In genomic region chr2:27721335-27721734, GRCh38 we compare ENCODE assay signal across 2 cellular contexts.
TF ChIP-seq lines count a peak whose summit lies in the region.

No MANE protein-coding gene starts in this region.

TF ChIP-seq in SK-N-SH treated with all-trans-retinoic acid at 6 μM for 48 hours, 23 proteins besides CTCF, POLR2A, EP300 and RAD21:
- TF ChIP-seq ZNF565 (CRISPR knock-in tag; conservative IDR thresholded peaks at IDR 0.05; ENCODE audit: low read depth) = no peak
- no peak for TF ChIP-seq TSHZ2 (CRISPR knock-in tag; IDR thresholded peaks at IDR 0.05)
- no peak for TF ChIP-seq RARB (CRISPR knock-in tag; IDR thresholded peaks at IDR 0.05)
- no peak for TF ChIP-seq ZNF70 (CRISPR knock-in tag; IDR thresholded peaks at IDR 0.05)
- no peak for TF ChIP-seq PPARA (CRISPR knock-in tag; IDR thresholded peaks at IDR 0.05; ENCODE audit: borderline replicate concordance)
- TF ChIP-seq CSRNP3 (CRISPR knock-in tag; IDR thresholded peaks at IDR 0.05) = no peak
- TF ChIP-seq TCF4 (CRISPR knock-in tag; IDR thresholded peaks at IDR 0.05; ENCODE audit: borderline replicate concordance) = no peak
- TF ChIP-seq SNAI2 (CRISPR knock-in tag; IDR thresholded peaks at IDR 0.05) = no peak
- TF ChIP-seq ZC3H10 (CRISPR knock-in tag; IDR thresholded peaks at IDR 0.05) = no peak
- no peak for TF ChIP-seq CREB5 (CRISPR knock-in tag; IDR thresholded peaks at IDR 0.05; ENCODE audit: low read depth)
- TF ChIP-seq PATZ1 (CRISPR knock-in tag; IDR thresholded peaks at IDR 0.05; ENCODE audit: borderline replicate concordance) = no peak
- no peak for TF ChIP-seq POU6F1 (CRISPR knock-in tag; IDR thresholded peaks at IDR 0.05; ENCODE audit: borderline replicate concordance, low read depth)

TF ChIP-seq in HepG2, 621 proteins besides CTCF, POLR2A, EP300 and RAD21 (continues in another document):
- TF ChIP-seq SNRNP70 (IDR thresholded peaks at IDR 0.05; ENCODE audit: low read depth, low read length) = no peak
- TF ChIP-seq TFDP1 (CRISPR knock-in tag; IDR thresholded peaks at IDR 0.05; ENCODE audit: borderline replicate concordance) = no peak
- TF ChIP-seq TEF (CRISPR knock-in tag; IDR thresholded peaks at IDR 0.05) = no peak
- TF ChIP-seq FOSL1 (CRISPR knock-in tag; IDR thresholded peaks at IDR 0.05; ENCODE audit: borderline replicate concordance) = 0 out of 2 replicates have a peak, but pooled peaks have one; percentile 14
- TF ChIP-seq GATA4 (IDR thresholded peaks at IDR 0.05; ENCODE audit: borderline replicate concordance, low read depth) = no peak
- no peak for TF ChIP-seq ZNF33B (CRISPR knock-in tag; IDR thresholded peaks at IDR 0.05)
- TF ChIP-seq STAT5B (CRISPR knock-in tag; IDR thresholded peaks at IDR 0.05) = no peak
- peak; percentile 87 for TF ChIP-seq FOSL2 (CRISPR knock-in tag; IDR thresholded peaks at IDR 0.05)
- TF ChIP-seq ETV5 (CRISPR knock-in tag; IDR thresholded peaks at IDR 0.05; ENCODE audit: borderline replicate concordance) = no peak
- TF ChIP-seq NR3C1 (CRISPR knock-in tag; IDR thresholded peaks at IDR 0.05) = no peak
- TF ChIP-seq ZNF331 (CRISPR knock-in tag; IDR thresholded peaks at IDR 0.05) = no peak
- no peak for TF ChIP-seq FOXO1 (CRISPR knock-in tag; IDR thresholded peaks at IDR 0.05)
- no peak for TF ChIP-seq ZNF292 (CRISPR knock-in tag; IDR thresholded peaks at IDR 0.05; ENCODE audit: borderline replicate concordance, low read depth)
- TF ChIP-seq ZNF160 (CRISPR knock-in tag; IDR thresholded peaks at IDR 0.05) = no peak
- no peak for TF ChIP-seq GZF1 (CRISPR knock-in tag; IDR thresholded peaks at IDR 0.05)
- TF ChIP-seq ZSCAN25 (CRISPR knock-in tag; IDR thresholded peaks at IDR 0.05) = no peak
- no peak for TF ChIP-seq KLF16 (CRISPR knock-in tag; IDR thresholded peaks at IDR 0.05)
- TF ChIP-seq TBX2 (CRISPR knock-in tag; IDR thresholded peaks at IDR 0.05; ENCODE audit: borderline replicate concordance) = 0 out of 2 replicates have a peak, but pooled peaks have one; percentile 5
- TF ChIP-seq NFE2L2 (IDR thresholded peaks at IDR 0.05; ENCODE audit: low read length) = peak; percentile 47; the same call in 1 of the 2 replicates
- no peak for TF ChIP-seq AKAP8 (CRISPR knock-in tag; IDR thresholded peaks at IDR 0.05)
- no peak for TF ChIP-seq CSRNP2 (CRISPR knock-in tag; conservative IDR thresholded peaks at IDR 0.05; ENCODE audit: low read depth)
- no peak for TF ChIP-seq ZNF260 (CRISPR knock-in tag; IDR thresholded peaks at IDR 0.05; ENCODE audit: borderline replicate concordance, low read depth)
- no peak for TF ChIP-seq JUND (CRISPR knock-in tag; IDR thresholded peaks at IDR 0.05)
- TF ChIP-seq ZNF530 (CRISPR knock-in tag; IDR thresholded peaks at IDR 0.05; ENCODE audit: low read depth) = no peak
- no peak for TF ChIP-seq ZSCAN12 (CRISPR knock-in tag; IDR thresholded peaks at IDR 0.05)
- no peak for TF ChIP-seq TFE3 (CRISPR knock-in tag; IDR thresholded peaks at IDR 0.05)
- no peak for TF ChIP-seq KLF11 (CRISPR knock-in tag; IDR thresholded peaks at IDR 0.05)
- no peak for TF ChIP-seq SOX5 (CRISPR knock-in tag; IDR thresholded peaks at IDR 0.05; ENCODE audit: borderline replicate concordance)
- no peak for TF ChIP-seq ZBTB25 (CRISPR knock-in tag; IDR thresholded peaks at IDR 0.05)
- TF ChIP-seq ZNF790 (CRISPR knock-in tag; IDR thresholded peaks at IDR 0.05; ENCODE audit: borderline replicate concordance) = no peak
- no peak for TF ChIP-seq NR2C2 (CRISPR knock-in tag; IDR thresholded peaks at IDR 0.05; ENCODE audit: borderline replicate concordance)
- TF ChIP-seq ELF4 (CRISPR knock-in tag; IDR thresholded peaks at IDR 0.05; ENCODE audit: borderline replicate concordance) = no peak
- no peak for TF ChIP-seq GMEB1 (CRISPR knock-in tag; IDR thresholded peaks at IDR 0.05; ENCODE audit: borderline replicate concordance)
- TF ChIP-seq KLF6 (CRISPR knock-in tag; IDR thresholded peaks at IDR 0.05) = no peak
- no peak for TF ChIP-seq ZSCAN9 (CRISPR knock-in tag; IDR thresholded peaks at IDR 0.05; ENCODE audit: borderline replicate concordance)
- no peak for TF ChIP-seq SP5 (CRISPR knock-in tag; IDR thresholded peaks at IDR 0.05; ENCODE audit: borderline replicate concordance, low read depth)
- TF ChIP-seq SMAD1 (CRISPR knock-in tag; IDR thresholded peaks at IDR 0.05; ENCODE audit: borderline replicate concordance, low read depth) = no peak
- TF ChIP-seq MAX (IDR thresholded peaks at IDR 0.05) = no peak
- 0 out of 2 replicates have a peak, but pooled peaks have one; percentile 22 for TF ChIP-seq RXRA (CRISPR knock-in tag; IDR thresholded peaks at IDR 0.05)
- no peak for TF ChIP-seq MED13 (CRISPR knock-in tag; IDR thresholded peaks at IDR 0.05)
- TF ChIP-seq ZNF225 (CRISPR knock-in tag; IDR thresholded peaks at IDR 0.05) = no peak
- TF ChIP-seq HIC2 (CRISPR knock-in tag; IDR thresholded peaks at IDR 0.05; ENCODE audit: low read depth) = peak; percentile 76; the same call in 1 of the 2 replicates
- no peak for TF ChIP-seq GRHL1 (CRISPR knock-in tag; conservative IDR thresholded peaks at IDR 0.05)
- no peak for TF ChIP-seq ZSCAN30 (CRISPR knock-in tag; IDR thresholded peaks at IDR 0.05)
- no peak for TF ChIP-seq ZNF142 (CRISPR knock-in tag; IDR thresholded peaks at IDR 0.05)
